Comparison of ENCODE assay signal across 12 cellular contexts in genomic region chr1:54325705-54326461, GRCh38.
DNase-seq lines count a peak whose midpoint lies in the region; ATAC-seq and TF ChIP-seq lines count a peak whose summit lies in the region.
"Had no signal": no experiment of that assay in that cellular context is flagged by ENCODE, and none has a peak within 500 bp of the region (broad histone marks: within the 10 kb centered on the region; RNA-seq: fewer than 3 reads in every experiment).

No MANE protein-coding gene starts in this region.

- intact Hi-C loops in IMR-90 (cut with micrococcal nuclease), result loop anchor here (2.0 kb wide), 1 partner anchor 77 kb away; no protein-coding TSS in a partner anchor

- POLR2A ChIA-PET in IMR-90 (lab: Charles Lee; ENCODE audit: unreplicated experiment), result interaction anchor here (1.0 kb wide), 1 partner anchor 27 kb away, joined by 3 read pairs; no protein-coding TSS in a partner anchor

- peak overlapping the region; percentile 38 to 39 for H4K8ac ChIP-seq in IMR-90 (ENCODE audit: low read depth in 2 of 2, low read length in 2 of 2)

- CTCF ChIA-PET in IMR-90 (lab: Yijun Ruan, JAX), result interaction anchor here (0.6 to 1.0 kb wide), 2 partner anchors 53 to 140 kb away, joined by 3 to 4 read pairs; no protein-coding TSS in a partner anchor

- H3K27ac ChIP-seq in IMR-90 (ENCODE audit: insufficient read depth, low read length), result peak overlapping the region; percentile 89
- H3K27ac ChIP-seq in SJCRH30, result peak overlapping the region; percentile 47; the same call in 1 of the 2 replicates
- H3K27ac ChIP-seq in skeletal muscle tissue (ENCODE audit: low read depth, low read length), result peak overlapping the region; percentile 75

- peak overlapping the region; percentile 28; the same call in 1 of the 2 replicates for H3K23ac ChIP-seq in IMR-90 (ENCODE audit: low read depth, low read length)

- H3K27me3 ChIP-seq in IMR-90 (ENCODE audit: control insufficient read depth, insufficient read depth, low read length) (no peaks in the 10 kb centered on the region), SJCRH30 (no peaks in the 10 kb centered on the region), skeletal muscle tissue (ENCODE audit: control insufficient read depth in 3 of 3, insufficient read depth in 3 of 3, low read length in 3 of 3) (no peaks in the 10 kb centered on the region)

- peak overlapping the region; percentile 25; the same call in 1 of the 2 replicates for H3K4me2 ChIP-seq in IMR-90 (ENCODE audit: low read depth, low read length)

- H4K20me1 ChIP-seq in IMR-90 (ENCODE audit: insufficient read depth, low read length), result peaks cover 14% of the 10 kb centered on the region; the same call in 1 of the 2 replicates

- ATAC-seq in IMR-90 (ENCODE audit: low read depth) (no peak), GM18511 (IDR thresholded peaks at IDR 0.05; ENCODE audit: unreplicated experiment) (no peak)

- peaks cover 96 to 98% of the 10 kb centered on the region in 2 donors for H3K4me1 Mint-ChIP-seq in immature natural killer cell

- peaks cover 56 to 98% of the 10 kb centered on the region in 2 experiments for H3K79me1 ChIP-seq in IMR-90 (ENCODE audit: low read depth in 1 of 2, low read length in 2 of 2)

- H3K27ac Mint-ChIP-seq in immature natural killer cell, result peak overlapping the region in 4 of 6 donors; percentile 22 to 65 (median 64)
- H3K27ac Mint-ChIP-seq: activated CD4-positive, alpha-beta memory T cell treated with anti-CD3 and anti-CD28 coated beads for 36 hours had no signal

- H2BK20ac ChIP-seq in IMR-90 (ENCODE audit: low read depth, low read length), result peak overlapping the region; percentile 30

- DNase-seq in IMR-90, result no peak
- peak; percentile 35 to 52 for DNase-seq in SJCRH30
- no peak for DNase-seq in immature natural killer cell
- no peak for DNase-seq in AML-193 (lab: John Stamatoyannopoulos, UW)
- no peak for DNase-seq in ACHN
- DNase-seq in NCI-H226, result no peak
- DNase-seq: activated CD4-positive, alpha-beta memory T cell treated with anti-CD3 and anti-CD28 coated beads for 36 hours; GOT3; naive B cell; NCI-H1092 treated with DMSO at 0.1 percent for 48 hours had no signal

- peak overlapping the region; percentile 34 for H3K18ac ChIP-seq in IMR-90 (ENCODE audit: low read depth, low read length)

- no peak for TF ChIP-seq RAD21 in IMR-90 (IDR thresholded peaks at IDR 0.05; ENCODE audit: low read length)

- H3K9ac ChIP-seq in IMR-90 (ENCODE audit: low read depth, low read length), result peak overlapping the region; percentile 1; the same call in 1 of the 2 replicates
- H3K9ac ChIP-seq in skeletal muscle tissue (ENCODE audit: low read depth in 1 of 3, low read length in 3 of 3), result peak overlapping the region in 2 of 3 donors; percentile 41 to 64

- H3K4ac ChIP-seq in IMR-90 (ENCODE audit: low read depth, low read length), result peak overlapping the region; percentile 74

- H3K36me3 ChIP-seq in IMR-90 (ENCODE audit: control insufficient read depth, insufficient read depth, low read length) (peaks cover 4% of the 10 kb centered on the region; the same call in 1 of the 2 replicates), SJCRH30 (no peaks in the 10 kb centered on the region), skeletal muscle tissue (ENCODE audit: control insufficient read depth in 3 of 3, insufficient read depth in 3 of 3, low read length in 3 of 3) (no peaks in the 10 kb centered on the region)

- H3K9me3 ChIP-seq in IMR-90 (ENCODE audit: control insufficient read depth, insufficient read depth, low read length) (no peaks in the 10 kb centered on the region), SJCRH30 (replicated peaks) (no peaks in the 10 kb centered on the region), skeletal muscle tissue (ENCODE audit: control insufficient read depth in 3 of 3, low read length in 3 of 3) (no peaks in the 10 kb centered on the region)

- H2BK5ac ChIP-seq in IMR-90 (ENCODE audit: low read depth, low read length, poor library complexity, severe bottlenecking), result peak overlapping the region; percentile 61

- in situ Hi-C loops in IMR-90 (cut with MboI; ENCODE audit: low sequenced_read_pairs), result no loop called here
- in situ Hi-C loops in ACHN (cut with HindIII; ENCODE audit: low pct_ligation_motif_present, low pct_unique_long_range_greater_than_20kb, low sequenced_read_pairs), result no loop called here

- H2BK15ac ChIP-seq in IMR-90 (ENCODE audit: low read depth, low read length), result peak overlapping the region; percentile 67; the same call in 2 of the 3 replicates

- H2BK120ac ChIP-seq in IMR-90 (ENCODE audit: low read depth, low read length), result peak overlapping the region; percentile 45

- no peaks in the 10 kb centered on the region for H3K9me3 Mint-ChIP-seq in immature natural killer cell
- H3K9me3 Mint-ChIP-seq: activated CD4-positive, alpha-beta memory T cell treated with anti-CD3 and anti-CD28 coated beads for 36 hours; naive B cell had no signal

- H3K4me3 Mint-ChIP-seq in immature natural killer cell, result no peak overlapping the region
- H3K4me3 Mint-ChIP-seq: activated CD4-positive, alpha-beta memory T cell treated with anti-CD3 and anti-CD28 coated beads for 36 hours; naive B cell had no signal

- peaks cover 52% of the 10 kb centered on the region for H3K4me1 ChIP-seq in IMR-90 (ENCODE audit: control insufficient read depth, insufficient read depth, low read length)
- peaks cover 36% of the 10 kb centered on the region for H3K4me1 ChIP-seq in SJCRH30
- H3K4me1 ChIP-seq in skeletal muscle tissue (ENCODE audit: control insufficient read depth in 3 of 3, insufficient read depth in 3 of 3, low read length in 3 of 3), result peaks cover 74 to 99% (median 88%) of the 10 kb centered on the region in 3 donors

- WGBS in IMR-90 (ENCODE audit: extremely low coverage in 2 of 2, insufficient read length in 1 of 2), 2 experiments, result 79% methylated on average over 9 of the region's 20 CpGs; no CpG with 5 or more reads in 1 of the 2 experiments

- no peaks in the 10 kb centered on the region for H3K36me3 Mint-ChIP-seq in immature natural killer cell
- H3K36me3 Mint-ChIP-seq: activated CD4-positive, alpha-beta memory T cell treated with anti-CD3 and anti-CD28 coated beads for 36 hours; naive B cell had no signal

- H3K9me1 ChIP-seq in IMR-90 (ENCODE audit: insufficient read depth, low read length), result peaks cover 49% of the 10 kb centered on the region

- dilution Hi-C loops in IMR-90 (cut with HindIII; ENCODE audit: low sequenced_read_pairs, unreplicated experiment), result no loop called here

- H2AK5ac ChIP-seq in IMR-90 (ENCODE audit: low read depth, low read length), result peak overlapping the region; percentile 78

- H3K14ac ChIP-seq in IMR-90 (replicated peaks; ENCODE audit: low read depth, low read length), result peak overlapping the region; percentile 72

- BruUV-seq in IMR-90 (replicated peaks; lab: Mats Ljungman, UMichigan), result no TSS peak

- H3K27me3 Mint-ChIP-seq in immature natural killer cell (ENCODE audit: low read depth in 3 of 3), result peaks cover 2 to 5% (median 2%) of the 10 kb centered on the region in 3 donors
- H3K27me3 Mint-ChIP-seq: activated CD4-positive, alpha-beta memory T cell treated with anti-CD3 and anti-CD28 coated beads for 36 hours; naive B cell had no signal

- no peak for TF ChIP-seq POLR2A in IMR-90 (IDR thresholded peaks at IDR 0.05; ENCODE audit: low read depth, low read length)

- no peak overlapping the region; the same call in 1 of the 2 replicates for H3K56ac ChIP-seq in IMR-90 (ENCODE audit: extremely low read depth, insufficient read depth, low read length)

- peak overlapping the region; percentile 80 for H4K91ac ChIP-seq in IMR-90 (ENCODE audit: insufficient read depth, low read depth, low read length)

- H4K5ac ChIP-seq in IMR-90 (ENCODE audit: low read depth, low read length), result peak overlapping the region; percentile 56

- H2AFZ ChIP-seq in IMR-90 (replicated peaks; ENCODE audit: low read length, poor library complexity), result peak overlapping the region; percentile 66

- TF ChIP-seq CTCF in IMR-90 (conservative IDR thresholded peaks at IDR 0.05; ENCODE audit: low read depth, low read length), result no peak

- peak overlapping the region; percentile 8 for H2AK9ac ChIP-seq in IMR-90 (replicated peaks; ENCODE audit: low read depth, low read length, poor library complexity)

- H3K4me3 ChIP-seq in IMR-90 (ENCODE audit: insufficient read depth, low read depth, low read length), result no peak overlapping the region
- H3K4me3 ChIP-seq in SJCRH30, result peak overlapping the region; percentile 25
- peak overlapping the region in 2 of 3 donors; percentile 29 to 41 for H3K4me3 ChIP-seq in skeletal muscle tissue (ENCODE audit: low read length in 3 of 3)

TF ChIP-seq in IMR-90, 13 proteins besides CTCF, POLR2A, EP300 and RAD21:
- no peak for TF ChIP-seq FOS (IDR thresholded peaks at IDR 0.05; ENCODE audit: low read depth, low read length)
- TF ChIP-seq USF2 (IDR thresholded peaks at IDR 0.05; ENCODE audit: low read depth, low read length), result no peak
- no peak for TF ChIP-seq MAZ (IDR thresholded peaks at IDR 0.05; ENCODE audit: borderline replicate concordance, low read depth, low read length)

Comparison
In these comparisons a context has a peak if more than half of its experiments do, and no peak if none do; other contexts are left out.
1. DNase-seq: peak in SJCRH30 (2 of 2); none in IMR-90 (single experiment), immature natural killer cell (0 of 3), AML-193 (0 of 2), ACHN (single experiment) and NCI-H226 (single experiment).
2. Peak in every context shown above with its lines, with median percentiles within 50 percentile points of each other: H3K27ac ChIP-seq.